9 cellular contexts compared by ENCODE assay signal in genomic region chr15:55407631-55407948, GRCh38. TPM values are rescaled to one million over a fixed set of nuclear protein-coding genes. Genes with fewer than 3 reads are reported as not detected.
A peak's percentile ranks its signal among the peaks of the same experiment; 100 is the strongest.
DNase-seq lines count a peak whose midpoint lies in the region; ATAC-seq and TF ChIP-seq lines count a peak whose summit lies in the region.
"Had no signal": no experiment of that assay in that cellular context is flagged by ENCODE, and none has a peak within 500 bp of the region (broad histone marks: within the 10 kb centered on the region; RNA-seq: fewer than 3 reads in every experiment).

No MANE protein-coding gene starts in this region.

- no peaks in the 10 kb centered on the region for H3K9me3 Mint-ChIP-seq in GM23338

- no peaks in the 10 kb centered on the region; the same call in 1 of the 2 replicates for H3F3A ChIP-seq in GM23338 (replicated peaks; ENCODE audit: low read depth)
- peaks cover 10% of the 10 kb centered on the region; the same call in 1 of the 2 replicates for H3F3A ChIP-seq in PC-9 (ENCODE audit: insufficient read depth, low read depth)

- 0 out of 2 replicates have a peak, but pooled peaks cover 4% of the 10 kb centered on the region for H3K4me1 ChIP-seq in GM23338 (ENCODE audit: insufficient read depth)
- peaks cover 40% of the 10 kb centered on the region for H3K4me1 ChIP-seq in PC-9 (replicated peaks; ENCODE audit: insufficient read depth)
- H3K4me1 ChIP-seq in mucosa of rectum (ENCODE audit: control insufficient read depth in 2 of 2, insufficient read depth in 2 of 2, low read length in 2 of 2) = peaks cover 11 to 16% of the 10 kb centered on the region in 2 donors

- ATAC-seq in GM23338 = peak; percentile 2; the same call in 1 of the 3 replicates

- H3K4me3 Mint-ChIP-seq in GM23338 = peak overlapping the region; percentile 98

- POLR2A ChIA-PET in PC-9 (lab: Charles Lee; ENCODE audit: unreplicated experiment) = interaction anchor here (0.6 kb wide), 1 partner anchor 120 kb away, joined by 3 read pairs; no protein-coding TSS in a partner anchor

- peak overlapping the region; percentile 66 for H3K27ac Mint-ChIP-seq in GM23338

- H3K27me3 ChIP-seq in GM23338 (ENCODE audit: insufficient read depth) (no peaks in the 10 kb centered on the region), PC-9 (ENCODE audit: insufficient read depth, low read depth) (no peaks in the 10 kb centered on the region), dorsolateral prefrontal cortex (no peaks in the 10 kb centered on the region), mucosa of rectum (ENCODE audit: control insufficient read depth in 2 of 2, insufficient read depth in 2 of 2, low read length in 2 of 2) (no peaks in the 10 kb centered on the region)

- H2AFZ ChIP-seq in GM23338 = peak overlapping the region; percentile 98
- H2AFZ ChIP-seq in PC-9 = peak overlapping the region; percentile 86

- BruUV-seq in PC-9 (replicated peaks; lab: Mats Ljungman, UMichigan) = no TSS peak

- H3K4me3 ChIP-seq in GM23338 = peak overlapping the region; percentile 73
- H3K4me3 ChIP-seq in PC-9 = peak overlapping the region; percentile 75
- H3K4me3 ChIP-seq in dorsolateral prefrontal cortex = peak overlapping the region; percentile 64 to 99 (median 87)
- peak overlapping the region; percentile 92 to 94 for H3K4me3 ChIP-seq in mucosa of rectum (ENCODE audit: low read length in 2 of 2)

- H3K27ac ChIP-seq in GM23338 (ENCODE audit: low read depth) (peak overlapping the region; percentile 16; the same call in 1 of the 2 replicates), PC-9 (peak overlapping the region; percentile 49; the same call in 1 of the 2 replicates), dorsolateral prefrontal cortex (peak overlapping the region; percentile 1 to 97 (median 91)), mucosa of rectum (ENCODE audit: low read depth in 2 of 2, low read length in 2 of 2) (peak overlapping the region; percentile 94 to 97)

- DNase-seq in COR-L47 (lab: John Stamatoyannopoulos, UW) (peak; percentile 26), GM23338 (ENCODE audit: low spot score) (no peak), PC-9 (no peak), dorsolateral prefrontal cortex (no peak), retina (no peak), NCI-H69 (lab: John Stamatoyannopoulos, UW) (no peak), NCI-H2196 treated with DMSO at 0.1 percent for 48 hours (lab: John Stamatoyannopoulos, UW; ENCODE audit: unreplicated experiment) (no peak)

- peak overlapping the region; percentile 82 to 93 for H3K9ac ChIP-seq in mucosa of rectum (ENCODE audit: low read depth in 1 of 2, low read length in 2 of 2)

- intact Hi-C loops in PC-9 (cut with micrococcal nuclease; ENCODE audit: unreplicated experiment) = loop anchor here (5.0 to 10.0 kb wide), 2 partner anchors 90 to 213 kb away; partner anchors contain the start of genes PIGB, PIGBOS1 and RSL24D1
- intact Hi-C loops in dorsolateral prefrontal cortex (cut with DNase I) = loop anchor here (5.0 to 10.0 kb wide), 3 partner anchors 85 to 587 kb away; partner anchors contain the start of genes NEDD4 (in 1 of the 2) and RSL24D1 (in 1 of the 2)

- CTCF ChIA-PET in PC-9 (lab: Charles Lee) = interaction anchor here (1.9 kb wide), 1 partner anchor 28 kb away, joined by 8 read pairs; no protein-coding TSS in a partner anchor

- H3K27me3 Mint-ChIP-seq in GM23338 (ENCODE audit: insufficient read depth, low read depth, poor library complexity) = no peaks in the 10 kb centered on the region

- no peaks in the 10 kb centered on the region for H3K9me3 ChIP-seq in PC-9 (ENCODE audit: insufficient read depth, low read depth)
- H3K9me3 ChIP-seq in mucosa of rectum (ENCODE audit: control insufficient read depth in 2 of 2, low read length in 2 of 2) = no peaks in the 10 kb centered on the region

- H4K20me1 ChIP-seq in GM23338 (replicated peaks; ENCODE audit: insufficient read depth) = no peaks in the 10 kb centered on the region
- no peaks in the 10 kb centered on the region for H4K20me1 ChIP-seq in PC-9 (ENCODE audit: insufficient read depth)

- H3K9me2 ChIP-seq in GM23338 (ENCODE audit: insufficient read depth) = no peaks in the 10 kb centered on the region
- H3K9me2 ChIP-seq in PC-9 (ENCODE audit: insufficient read depth) = no peaks in the 10 kb centered on the region

- TF ChIP-seq CTCF in GM23338 (conservative IDR thresholded peaks at IDR 0.05; ENCODE audit: low read depth in 2 of 2) = no peak
- TF ChIP-seq CTCF in PC-9 (conservative IDR thresholded peaks at IDR 0.05) = no peak
- no peak for TF ChIP-seq CTCF in dorsolateral prefrontal cortex (IDR thresholded peaks at IDR 0.05 in 54 of 56, conservative IDR thresholded peaks at IDR 0.05 in 2 of 56; ENCODE audit: low read depth in 1 of 56, partially characterized antibody in 56 of 56)

- H3K4me2 ChIP-seq in GM23338 = peak overlapping the region; percentile 82
- peak overlapping the region; percentile 94 for H3K4me2 ChIP-seq in PC-9

- H3K4me1 Mint-ChIP-seq in GM23338 = peaks cover 4% of the 10 kb centered on the region

- H3K79me2 ChIP-seq in GM23338 (replicated peaks; ENCODE audit: insufficient read depth) = no peaks in the 10 kb centered on the region
- H3K79me2 ChIP-seq in PC-9 (ENCODE audit: low read depth) = peaks cover 6% of the 10 kb centered on the region

- no peaks in the 10 kb centered on the region for H3K36me3 Mint-ChIP-seq in GM23338 (ENCODE audit: low read depth)

- H3K36me3 ChIP-seq in GM23338 (ENCODE audit: insufficient read depth) = no peaks in the 10 kb centered on the region
- H3K36me3 ChIP-seq in PC-9 (ENCODE audit: low read depth) = no peaks in the 10 kb centered on the region
- H3K36me3 ChIP-seq in mucosa of rectum (ENCODE audit: control insufficient read depth in 2 of 2, insufficient read depth in 2 of 2, low read length in 2 of 2) = no peaks in the 10 kb centered on the region

TF ChIP-seq in GM23338, 12 proteins besides CTCF, POLR2A, EP300 and RAD21 (continues in another document):
- TF ChIP-seq ZNF462 (CRISPR knock-in tag; IDR thresholded peaks at IDR 0.05) (no peak), CREB1 (CRISPR knock-in tag; IDR thresholded peaks at IDR 0.05; ENCODE audit: low read depth) (no peak)

RNA-seq across cellular contexts. Expression of gene CCPG1, which starts 0.6 kb away (rescaled TPM):
- 8.6 and 11.1 TPM in 2 replicates for total RNA-seq in GM23338 (2014; rRNA removed; shearing (Covaris generic))
- 7.5 and 7.7 TPM in 2 replicates for polyA plus RNA-seq in GM23338 (2016; fragmentation: Nextera tagmentation; extraction: Ambion mirVana)
- total RNA-seq in PC-9 (2021) (26.3 and 26.4 TPM in 2 replicates), dorsolateral prefrontal cortex (100 to 1,000 TPM in 81 of 120 experiments, 10 to 100 TPM in 39; 69.0 to 139 (median 106) TPM)

RNA-seq across cellular contexts. Expression of gene PIERCE2, which starts 0.7 kb away (rescaled TPM):
- 3.8 TPM in 1 of 2 replicates, not detected in the other for total RNA-seq in GM23338 (2014; rRNA removed; shearing (Covaris generic))
- polyA plus RNA-seq in GM23338 (2016; fragmentation: Nextera tagmentation; extraction: Ambion mirVana) = 2.6 and 3.1 TPM in 2 replicates
- total RNA-seq in PC-9 (2021) (1.2 and 2.1 TPM in 2 replicates), dorsolateral prefrontal cortex (1 to 10 TPM in 116 of 120 experiments, under 1 TPM in 2, not detected in 2; 0.82 to 9.2 (median 3.5) TPM)
- total RNA-seq: T-helper 1 cell treated with Interleukin-12 subunit alpha and Interleukin-12 subunit beta and Interleukin-4 antibody, amounts not matched to agents 30 ng/mL and 1 ng/mL, for 36 hours had no signal

Comparison
In these comparisons a context has a peak if more than half of its experiments do, and no peak if none do; other contexts are left out.
1. H3K27ac ChIP-seq: peak in every context shown above with its lines; median percentile 96 in mucosa of rectum; 91 in dorsolateral prefrontal cortex; 49 in PC-9; 16 in GM23338.